In genomic region chr21:28516996-28517592, GRCh38 we compare ENCODE assay signal across 9 cellular contexts.
DNase-seq lines count a peak whose midpoint lies in the region; ATAC-seq, FAIRE-seq and TF ChIP-seq lines count a peak whose summit lies in the region.
"Had no signal": no experiment of that assay in that cellular context is flagged by ENCODE, and none has a peak within 500 bp of the region (broad histone marks: within the 10 kb centered on the region; RNA-seq: fewer than 3 reads in every experiment).

No MANE protein-coding gene starts in this region.

- peak overlapping the region; percentile 54 for H3K4me2 ChIP-seq in OCI-LY7 (ENCODE audit: low read length)
- H3K4me2 ChIP-seq in trophoblast cell (ENCODE audit: low read length) = no peak overlapping the region

- no peaks in the 10 kb centered on the region for H3K27me3 Mint-ChIP-seq in activated T-cell treated with anti-CD3 and anti-CD28 coated beads, Interleukin-2, amount 50 U/mL, for 72 hours (ENCODE audit: low read depth)

- intact Hi-C loops in OCI-LY7 (cut with micrococcal nuclease; ENCODE audit: unreplicated experiment) = loop anchor here (1.0 to 10.0 kb wide), 2 partner anchors 228 to 428 kb away; no protein-coding TSS in a partner anchor

- no TSS peak for BruUV-seq in OCI-LY7 (replicated peaks; lab: Mats Ljungman, UMichigan)

- no peaks in the 10 kb centered on the region for H3K27me3 ChIP-seq in trophoblast cell (ENCODE audit: insufficient read depth, low read length)

- H4K12ac ChIP-seq in trophoblast cell (ENCODE audit: low read depth, low read length) = no peak overlapping the region

- no peak overlapping the region for H2BK5ac ChIP-seq in trophoblast cell (ENCODE audit: low read depth, low read length, poor library complexity)

- no peak overlapping the region for H2AK5ac ChIP-seq in trophoblast cell (ENCODE audit: low read length)

- no peaks in the 10 kb centered on the region for H3K9me3 Mint-ChIP-seq in activated T-cell treated with anti-CD3 and anti-CD28 coated beads, Interleukin-2, amount 50 U/mL, for 72 hours
- H3K9me3 Mint-ChIP-seq: T-helper 1 cell treated with Interleukin-12 subunit alpha and Interleukin-12 subunit beta and Interleukin-4 antibody, amounts not matched to agents 30 μg/mL and 1 μg/mL, for 36 hours had no signal

- no peaks in the 10 kb centered on the region for H4K20me1 ChIP-seq in OCI-LY7 (ENCODE audit: insufficient read depth, low read length)

- no peak overlapping the region for H3K18ac ChIP-seq in trophoblast cell (ENCODE audit: low read length)

- H3K79me1 ChIP-seq in trophoblast cell (ENCODE audit: low read length) = no peaks in the 10 kb centered on the region

- H4K91ac ChIP-seq in trophoblast cell (ENCODE audit: low read depth, low read length) = no peak overlapping the region

- ATAC-seq in GM19468 (IDR thresholded peaks at IDR 0.05; ENCODE audit: extremely low read depth, unreplicated experiment) (peak; percentile 93), HG03520 (IDR thresholded peaks at IDR 0.05; ENCODE audit: unreplicated experiment) (peak; percentile 99)
- peak; percentile 98 to 99 for ATAC-seq in activated T-cell treated with anti-CD3 and anti-CD28 coated beads, Interleukin-2, amount 50 U/mL, for 72 hours (replicated peaks in 1 of 2)

- DNase-seq in D341Med (ENCODE audit: low spot score) (peak; percentile 69), OCI-LY7 (ENCODE audit: low spot score) (peak; percentile 88), germinal center (ENCODE audit: low spot score) (peak; percentile 65), trophoblast cell (peak; percentile 68 to 79), urothelium cell line (ENCODE audit: low spot score) (peak; percentile 80)
- peak; percentile 66 to 68 for DNase-seq in activated T-cell treated with anti-CD3 and anti-CD28 coated beads, Interleukin-2, amount 50 U/mL, for 72 hours

- H3K27ac ChIP-seq in OCI-LY7 (ENCODE audit: low read depth, low read length, poor library complexity, severe bottlenecking) (no peak overlapping the region), trophoblast cell (ENCODE audit: low read depth, low read length) (no peak overlapping the region)

- POLR2A ChIA-PET in OCI-LY7 (lab: Charles Lee) = interaction anchor here (1.2 to 1.5 kb wide), 5 partner anchors 44 to 229 kb away, joined by 3 to 5 read pairs (median 3); no protein-coding TSS in a partner anchor

- no CpG with 5 or more reads among the region's 6 CpGs for WGBS in trophoblast cell (ENCODE audit: extremely low coverage, insufficient coverage, insufficient read length)

- no peak overlapping the region for H4K8ac ChIP-seq in trophoblast cell (ENCODE audit: low read depth, low read length)

- H3K9me2 ChIP-seq in OCI-LY7 (ENCODE audit: insufficient read depth, low read length) = no peaks in the 10 kb centered on the region

- no peak overlapping the region for H3K4ac ChIP-seq in trophoblast cell (ENCODE audit: low read depth, low read length)

- no peaks in the 10 kb centered on the region for H3K36me3 Mint-ChIP-seq in activated T-cell treated with anti-CD3 and anti-CD28 coated beads, Interleukin-2, amount 50 U/mL, for 72 hours (ENCODE audit: insufficient read depth in 2 of 2)

- H3K36me3 ChIP-seq in OCI-LY7 (ENCODE audit: insufficient read depth, low read length) (no peaks in the 10 kb centered on the region), trophoblast cell (ENCODE audit: control insufficient read depth in 1 of 2, insufficient read depth in 2 of 2, low read length in 2 of 2) (no peaks in the 10 kb centered on the region)

- CTCF ChIA-PET in OCI-LY7 (lab: Charles Lee; ENCODE audit: unreplicated experiment) = interaction anchor here (0.7 to 1.3 kb wide), 2 partner anchors 229 to 231 kb away, joined by 3 to 5 read pairs; no protein-coding TSS in a partner anchor

- FAIRE-seq in urothelium cell line (lab: Jason Lieb, UNC) = peak; percentile 97

- H3K23ac ChIP-seq in trophoblast cell (ENCODE audit: low read length) = no peak overlapping the region

- peaks cover 23% of the 10 kb centered on the region for H3K4me1 ChIP-seq in OCI-LY7 (ENCODE audit: insufficient read depth, low read length, poor library complexity, severe bottlenecking)
- H3K4me1 ChIP-seq in trophoblast cell (ENCODE audit: control insufficient read depth in 1 of 2, insufficient read depth in 2 of 2, low read length in 2 of 2) = no peaks in the 10 kb centered on the region

- H3K9ac ChIP-seq in trophoblast cell (ENCODE audit: low read length) = no peak overlapping the region

- peak; percentile 89 for TF ChIP-seq CTCF in OCI-LY7 (conservative IDR thresholded peaks at IDR 0.05; ENCODE audit: low read length)

- H3K4me3 Mint-ChIP-seq in activated T-cell treated with anti-CD3 and anti-CD28 coated beads, Interleukin-2, amount 50 U/mL, for 72 hours = no peak overlapping the region
- H3K4me3 Mint-ChIP-seq: T-helper 1 cell treated with Interleukin-12 subunit alpha and Interleukin-12 subunit beta and Interleukin-4 antibody, amounts not matched to agents 30 μg/mL and 1 μg/mL, for 36 hours had no signal

- H3K4me1 Mint-ChIP-seq in activated T-cell treated with anti-CD3 and anti-CD28 coated beads, Interleukin-2, amount 50 U/mL, for 72 hours (ENCODE audit: low read depth) = no peaks in the 10 kb centered on the region

- H3K4me3 ChIP-seq in OCI-LY7 (ENCODE audit: low read depth, low read length, poor library complexity, severe bottlenecking) = peak overlapping the region; percentile 5
- H3K4me3 ChIP-seq in trophoblast cell (ENCODE audit: low read depth, low read length) = no peak overlapping the region

- no peak overlapping the region for H3K14ac ChIP-seq in trophoblast cell (ENCODE audit: low read length)

- H2BK12ac ChIP-seq in trophoblast cell (ENCODE audit: low read length) = no peak overlapping the region

- H2AFZ ChIP-seq in OCI-LY7 (ENCODE audit: low read length) (peak overlapping the region; percentile 50; the same call in 1 of the 2 replicates), trophoblast cell (ENCODE audit: insufficient read depth, low read length, poor library complexity) (peak overlapping the region; percentile 75)

- no peak overlapping the region for H3K27ac Mint-ChIP-seq in activated T-cell treated with anti-CD3 and anti-CD28 coated beads, Interleukin-2, amount 50 U/mL, for 72 hours
- H3K27ac Mint-ChIP-seq: T-helper 1 cell treated with Interleukin-12 subunit alpha and Interleukin-12 subunit beta and Interleukin-4 antibody, amounts not matched to agents 30 μg/mL and 1 μg/mL, for 36 hours had no signal

- H3K79me2 ChIP-seq in OCI-LY7 (ENCODE audit: insufficient read depth, low read depth, low read length) (no peaks in the 10 kb centered on the region), trophoblast cell (ENCODE audit: control insufficient read depth, insufficient read depth, low read length, poor library complexity) (no peaks in the 10 kb centered on the region)

- no peak overlapping the region for H2BK120ac ChIP-seq in trophoblast cell (ENCODE audit: insufficient read depth, low read length, poor library complexity)

- H3K9me3 ChIP-seq in OCI-LY7 (ENCODE audit: low read length) (no peaks in the 10 kb centered on the region), trophoblast cell (ENCODE audit: insufficient read depth, low read depth, low read length) (no peaks in the 10 kb centered on the region)
